ENCODE assay signal across 10 cellular contexts in genomic region chr1:109864960-109865611, GRCh38. TPM values are rescaled to one million over a fixed set of nuclear protein-coding genes. Genes with fewer than 3 reads are reported as not detected.
DNase-seq lines count a peak whose midpoint lies in the region; ATAC-seq and TF ChIP-seq lines count a peak whose summit lies in the region.
"Had no signal": no experiment of that assay in that cellular context is flagged by ENCODE, and none has a peak within 500 bp of the region (broad histone marks: within the 10 kb centered on the region; RNA-seq: fewer than 3 reads in every experiment).

No MANE protein-coding gene starts in this region.

- peaks cover 5% of the 10 kb centered on the region for H3K27me3 Mint-ChIP-seq in stimulated activated naive CD8-positive, alpha-beta T cell treated with anti-CD3 and anti-CD28 coated beads, Interleukin-15, amount 100 ng/mL, for 72 hours
- H3K27me3 Mint-ChIP-seq: IgD-negative memory B cell had no signal

- H3K36me3 ChIP-seq in osteoblast (ENCODE audit: insufficient read depth, low read length), result no peaks in the 10 kb centered on the region

- peaks cover 11 to 14% of the 10 kb centered on the region in 2 donors for H3K9me3 Mint-ChIP-seq in stimulated activated naive CD8-positive, alpha-beta T cell treated with anti-CD3 and anti-CD28 coated beads, Interleukin-15, amount 100 ng/mL, for 72 hours

- H3K4me1 ChIP-seq in osteoblast (ENCODE audit: insufficient read depth, low read length), result peaks cover 30% of the 10 kb centered on the region

- H3K4me3 ChIP-seq in osteoblast (ENCODE audit: insufficient read depth, low read length), result no peak overlapping the region

- peak; percentile 80 for DNase-seq in AG08395 (ENCODE audit: low spot score)
- DNase-seq in amniotic epithelial cell (ENCODE audit: low read depth), result peak; percentile 81
- DNase-seq in globus pallidus (ENCODE audit: low spot score), result peak; percentile 62
- DNase-seq in osteoblast (ENCODE audit: insufficient read length, low spot score, missing footprints), result no peak
- no peak for DNase-seq in stimulated activated naive CD8-positive, alpha-beta T cell treated with anti-CD3 and anti-CD28 coated beads, Interleukin-15, amount 100 ng/mL, for 72 hours
- DNase-seq in NCI-H2196 (lab: John Stamatoyannopoulos, UW; ENCODE audit: unreplicated experiment), result no peak
- no peak for DNase-seq in DMS 273 (lab: John Stamatoyannopoulos, UW; ENCODE audit: unreplicated experiment)

- H3K27ac Mint-ChIP-seq in stimulated activated naive CD8-positive, alpha-beta T cell treated with anti-CD3 and anti-CD28 coated beads, Interleukin-15, amount 100 ng/mL, for 72 hours, result no peak overlapping the region
- H3K27ac Mint-ChIP-seq: IgD-negative memory B cell had no signal

- no peak for TF ChIP-seq CTCF in osteoblast (IDR thresholded peaks at IDR 0.05; ENCODE audit: extremely low read depth, low read depth, low read length)

- H2AFZ ChIP-seq in osteoblast (ENCODE audit: low read length), result no peak overlapping the region

- ATAC-seq in GM21423 (IDR thresholded peaks at IDR 0.05; ENCODE audit: unreplicated experiment), result no peak
- ATAC-seq in stimulated activated naive CD8-positive, alpha-beta T cell treated with anti-CD3 and anti-CD28 coated beads, Interleukin-15, amount 100 ng/mL, for 72 hours, result no peak
- ATAC-seq: esophagus mucosa had no signal

- H3K9me3 ChIP-seq in osteoblast (ENCODE audit: low read depth, low read length), result no peaks in the 10 kb centered on the region

- no peaks in the 10 kb centered on the region for H3K27me3 ChIP-seq in osteoblast (ENCODE audit: insufficient read depth, low read length)

- H3K27ac ChIP-seq in osteoblast (ENCODE audit: low read depth, low read length), result peak overlapping the region; percentile 81

- no peak overlapping the region for H3K4me3 Mint-ChIP-seq in stimulated activated naive CD8-positive, alpha-beta T cell treated with anti-CD3 and anti-CD28 coated beads, Interleukin-15, amount 100 ng/mL, for 72 hours
- H3K4me3 Mint-ChIP-seq: IgD-negative memory B cell had no signal

- H4K20me1 ChIP-seq in osteoblast (ENCODE audit: insufficient read depth, low read length), result no peaks in the 10 kb centered on the region

- H3K79me2 ChIP-seq in osteoblast (ENCODE audit: insufficient read depth, low read length), result no peaks in the 10 kb centered on the region

- peaks cover 10% of the 10 kb centered on the region for H3K4me1 Mint-ChIP-seq in stimulated activated naive CD8-positive, alpha-beta T cell treated with anti-CD3 and anti-CD28 coated beads, Interleukin-15, amount 100 ng/mL, for 72 hours

- peak overlapping the region; percentile 91 for H3K4me2 ChIP-seq in osteoblast (ENCODE audit: insufficient read depth, low read length)

RNA-seq across cellular contexts. Expression of gene CSF1, which starts 45.6 kb away (rescaled TPM):
- 38.0 and 53.9 TPM in 2 replicates for total RNA-seq in osteoblast

Comparison
In these comparisons a context has a peak if more than half of its experiments do, and no peak if none do; other contexts are left out.
1. DNase-seq: peak in AG08395 (single experiment), amniotic epithelial cell (single experiment) and globus pallidus (single experiment); none in osteoblast (single experiment), stimulated activated naive CD8-positive, alpha-beta T cell treated with anti-CD3 and anti-CD28 coated beads, Interleukin-15, amount 100 ng/mL, for 72 hours (0 of 2), NCI-H2196 (single experiment) and DMS 273 (single experiment).